ENCODE assay signal across 8 cellular contexts in genomic region chrX:135973548-135974278, GRCh38. TPM values are rescaled to one million over a fixed set of nuclear protein-coding genes. Genes with fewer than 3 reads are reported as not detected.
A peak's percentile ranks its signal among the peaks of the same experiment; 100 is the strongest.
DNase-seq lines count a peak whose midpoint lies in the region; ATAC-seq, FAIRE-seq and TF ChIP-seq lines count a peak whose summit lies in the region.

TSS of gene MMGT1 (minus strand) at chrX:135973988. CDS start at chrX:135973675, 313 bp downstream.

- DNase-seq in GM12892 (ENCODE audit: insufficient read length) (peak; percentile 62), NCI-H1694 (lab: John Stamatoyannopoulos, UW) (peak; percentile 72), amniotic stem cell (lab: John Stamatoyannopoulos, UW) (peak; percentile 56), left ventricle myocardium inferior (peak; percentile 80), progenitor cell of endocrine pancreas (ENCODE audit: low spot score, unreplicated experiment) (peak; percentile 51), upper lobe of right lung (peak; percentile 93)

- no peaks in the 10 kb centered on the region for H3K36me3 Mint-ChIP-seq in T-helper 1 cell treated with Interleukin-12 subunit alpha and Interleukin-12 subunit beta and Interleukin-4 antibody, amounts not matched to agents 30 μg/mL and 1 μg/mL, for 36 hours (ENCODE audit: low read depth)
- H3K36me3 Mint-ChIP-seq in progenitor cell of endocrine pancreas (ENCODE audit: insufficient read depth), result no peaks in the 10 kb centered on the region

- no peaks in the 10 kb centered on the region for H3K9me3 Mint-ChIP-seq in T-helper 1 cell treated with Interleukin-12 subunit alpha and Interleukin-12 subunit beta and Interleukin-4 antibody, amounts not matched to agents 30 μg/mL and 1 μg/mL, for 36 hours
- H3K9me3 Mint-ChIP-seq in progenitor cell of endocrine pancreas (ENCODE audit: low read depth), result peaks cover 5% of the 10 kb centered on the region

- no peaks in the 10 kb centered on the region for H3K27me3 Mint-ChIP-seq in T-helper 1 cell treated with Interleukin-12 subunit alpha and Interleukin-12 subunit beta and Interleukin-4 antibody, amounts not matched to agents 30 μg/mL and 1 μg/mL, for 36 hours (ENCODE audit: low read depth)
- H3K27me3 Mint-ChIP-seq in progenitor cell of endocrine pancreas, result no peaks in the 10 kb centered on the region

- H3K4me1 Mint-ChIP-seq in T-helper 1 cell treated with Interleukin-12 subunit alpha and Interleukin-12 subunit beta and Interleukin-4 antibody, amounts not matched to agents 30 μg/mL and 1 μg/mL, for 36 hours (ENCODE audit: low read depth), result peaks cover 25% of the 10 kb centered on the region
- peaks cover 9% of the 10 kb centered on the region for H3K4me1 Mint-ChIP-seq in progenitor cell of endocrine pancreas (ENCODE audit: low read depth)

- peak within 1 kb of the TSS; percentile 99 for H3K27ac Mint-ChIP-seq in T-helper 1 cell treated with Interleukin-12 subunit alpha and Interleukin-12 subunit beta and Interleukin-4 antibody, amounts not matched to agents 30 μg/mL and 1 μg/mL, for 36 hours
- H3K27ac Mint-ChIP-seq in progenitor cell of endocrine pancreas, result peak within 1 kb of the TSS; percentile 99

- peak; percentile 56; the same call in 1 of the 2 replicates for TF ChIP-seq POLR2A in GM12892 (IDR thresholded peaks at IDR 0.05; ENCODE audit: low read depth, low read length)

- intact Hi-C loops in left ventricle myocardium inferior (cut with micrococcal nuclease), result no loop called here
- intact Hi-C loops in upper lobe of right lung (cut with DNase I), result no loop called here

- H3K9me3 ChIP-seq in left ventricle myocardium inferior (replicated peaks) (no peaks in the 10 kb centered on the region), upper lobe of right lung (no peaks in the 10 kb centered on the region)

- H3K27ac ChIP-seq in left ventricle myocardium inferior (replicated peaks) (peak within 1 kb of the TSS; percentile 95), upper lobe of right lung (peak within 1 kb of the TSS; percentile 89)

- peak within 1 kb of the TSS; percentile 99 for H3K4me3 Mint-ChIP-seq in T-helper 1 cell treated with Interleukin-12 subunit alpha and Interleukin-12 subunit beta and Interleukin-4 antibody, amounts not matched to agents 30 μg/mL and 1 μg/mL, for 36 hours
- peak within 1 kb of the TSS; percentile 98 for H3K4me3 Mint-ChIP-seq in progenitor cell of endocrine pancreas (ENCODE audit: low read depth)

- H3K36me3 ChIP-seq in left ventricle myocardium inferior (no peaks in the 10 kb centered on the region), upper lobe of right lung (peaks cover 4% of the 10 kb centered on the region)

- peak; percentile 73 for FAIRE-seq in GM12892 (lab: Jason Lieb, UNC)

- H3K4me3 ChIP-seq in left ventricle myocardium inferior (peak within 1 kb of the TSS; percentile 82), upper lobe of right lung (peak within 1 kb of the TSS; percentile 71)

- peak; percentile 73 for ATAC-seq in HG02870 (IDR thresholded peaks at IDR 0.05; ENCODE audit: unreplicated experiment)
- ATAC-seq in upper lobe of right lung, result peak; percentile 94

- TF ChIP-seq CTCF in left ventricle myocardium inferior (IDR thresholded peaks at IDR 0.05; ENCODE audit: borderline replicate concordance), result no peak
- TF ChIP-seq CTCF in progenitor cell of endocrine pancreas (IDR thresholded peaks at IDR 0.05; ENCODE audit: unreplicated experiment), result no peak
- TF ChIP-seq CTCF in upper lobe of right lung (IDR thresholded peaks at IDR 0.05), result no peak

- H3K4me1 ChIP-seq in left ventricle myocardium inferior (peaks cover 24% of the 10 kb centered on the region), upper lobe of right lung (peaks cover 5% of the 10 kb centered on the region)

- no peaks in the 10 kb centered on the region for H3K27me3 ChIP-seq in left ventricle myocardium inferior (ENCODE audit: low read depth)
- no peaks in the 10 kb centered on the region for H3K27me3 ChIP-seq in upper lobe of right lung

RNA-seq across cellular contexts. Expression of gene MMGT1, which starts in this region (rescaled TPM):
- polyA plus RNA-seq in GM12892 (2012; ENCODE audit: missing spikeins), result 10.5 TPM
- 25.3 TPM for total RNA-seq in left ventricle myocardium inferior
- 17.6 and 17.7 TPM in 2 replicates for total RNA-seq in progenitor cell of endocrine pancreas
- total RNA-seq in upper lobe of right lung, result 30.2 TPM

Comparison
In these comparisons a context has a peak if more than half of its experiments do, and no peak if none do; other contexts are left out.
1. Peak in every context shown above with its lines: DNase-seq, ATAC-seq, H3K4me3 ChIP-seq and H3K27ac ChIP-seq.